ENCODE assay signal across 11 cellular contexts in the genomic region with DNA sequence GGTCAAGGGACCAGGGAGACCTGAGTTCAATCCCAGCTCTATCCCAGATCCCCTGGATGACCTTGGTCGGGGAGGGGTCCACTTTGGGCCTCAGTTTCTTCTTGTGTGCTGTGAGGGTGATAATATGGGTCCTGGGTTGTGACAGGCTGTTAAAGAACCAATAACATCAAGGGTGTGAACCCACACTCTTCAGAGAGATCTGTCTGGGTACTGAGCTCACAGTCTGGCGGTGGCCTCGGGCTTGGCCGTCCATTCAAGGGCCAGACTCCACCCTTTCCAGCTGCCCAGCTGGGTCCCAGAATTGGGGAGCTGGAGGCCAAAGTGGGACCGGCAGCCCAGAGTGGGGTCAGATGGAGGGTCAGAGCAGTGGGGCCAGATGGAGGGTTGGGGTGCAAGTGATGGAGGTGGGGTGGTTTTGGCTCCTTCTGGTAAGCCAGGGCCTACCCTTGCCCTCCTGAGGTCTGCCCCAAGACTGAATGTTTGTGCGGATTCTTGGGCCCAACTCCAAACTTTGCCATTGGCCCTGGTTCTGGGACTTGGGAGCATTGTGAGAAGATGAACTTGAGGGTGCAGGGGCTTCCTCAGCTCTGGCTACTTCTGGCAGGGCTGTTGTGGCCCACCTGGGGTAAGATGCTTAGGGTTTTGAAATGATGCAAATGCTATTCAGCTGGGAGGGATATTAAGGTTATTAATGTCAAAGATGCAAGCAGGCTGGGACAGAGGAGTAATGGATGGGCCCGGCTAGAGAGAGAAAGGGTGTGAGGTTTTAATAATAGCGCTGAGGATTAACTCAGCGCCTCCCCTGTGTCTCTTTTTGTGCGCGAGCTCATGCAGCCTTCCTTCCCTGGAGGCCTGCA. TPM values are rescaled to one million over a fixed set of nuclear protein-coding genes. Genes with fewer than 3 reads are reported as not detected.
DNase-seq lines count a peak whose midpoint lies in the region; ATAC-seq and TF ChIP-seq lines count a peak whose summit lies in the region.
"Had no signal": no experiment of that assay in that cellular context is flagged by ENCODE, and none has a peak within 500 bp of the region (broad histone marks: within the 10 kb centered on the region; RNA-seq: fewer than 3 reads in every experiment).

No MANE protein-coding gene starts in this region.

- in situ Hi-C loops in brain microvascular endothelial cell (cut with HindIII; ENCODE audit: low pct_ligation_motif_present, low sequenced_read_pairs) = no loop called here

- no peak for TF ChIP-seq POLR2A in stomach (IDR thresholded peaks at IDR 0.05)

- DNase-seq in brain microvascular endothelial cell (no peak), stomach (no peak), dermis blood vessel endothelial cell (no peak), NK-92 (lab: John Stamatoyannopoulos, UW; ENCODE audit: unreplicated experiment) (no peak), left lung (no peak)
- no peak for DNase-seq in stimulated activated CD4-positive, alpha-beta T cell treated with anti-CD3 and anti-CD28 coated beads, Interleukin-15, amount 100 ng/mL, for 24 hours
- DNase-seq: central memory CD4-positive, alpha-beta T cell; kidney glomerular epithelial cell; NCI-H774 had no signal

- H3K27ac ChIP-seq in HUES48 (ENCODE audit: low read depth, low read length) (no peak overlapping the region), brain microvascular endothelial cell (no peak overlapping the region), layer of hippocampus (ENCODE audit: low read depth, low read length) (peak overlapping the region; percentile 89), stomach (peak overlapping the region in 4 of 5 donors; percentile 8 to 86 (median 49)), left lung (no peak overlapping the region)

- H3K36me3 ChIP-seq in HUES48 (ENCODE audit: control insufficient read depth, insufficient read depth, low read length) = no peaks in the 10 kb centered on the region
- H3K36me3 ChIP-seq in brain microvascular endothelial cell (replicated peaks) = no peaks in the 10 kb centered on the region
- H3K36me3 ChIP-seq in stomach = no peaks in the 10 kb centered on the region
- H3K36me3 ChIP-seq in left lung = no peaks in the 10 kb centered on the region

- TF ChIP-seq EP300 in stomach (IDR thresholded peaks at IDR 0.05) = no peak

- intact Hi-C loops in stomach (cut with DNase I; ENCODE audit: low total_unique reads) = no loop called here
- intact Hi-C loops in left lung (cut with DNase I) = no loop called here

- H3K9me3 ChIP-seq in HUES48 (ENCODE audit: control insufficient read depth, insufficient read depth, low read length) (no peaks in the 10 kb centered on the region), stomach (no peaks in the 10 kb centered on the region), left lung (no peaks in the 10 kb centered on the region)

- H3K4me3 ChIP-seq in HUES48 (ENCODE audit: low read depth, low read length) = peak overlapping the region; percentile 68; the same call in 1 of the 2 replicates
- peak overlapping the region; percentile 55 for H3K4me3 ChIP-seq in brain microvascular endothelial cell (ENCODE audit: low read depth, low read length)
- peak overlapping the region; percentile 56 to 79 (median 62) for H3K4me3 ChIP-seq in stomach
- no peak overlapping the region for H3K4me3 ChIP-seq in left lung

- no peak for TF ChIP-seq CTCF in brain microvascular endothelial cell (IDR thresholded peaks at IDR 0.05; ENCODE audit: low read depth, low read length, missing control alignments)
- TF ChIP-seq CTCF in stomach (IDR thresholded peaks at IDR 0.05) = no peak
- no peak for TF ChIP-seq CTCF in left lung (IDR thresholded peaks at IDR 0.05)

- WGBS in stomach, 5 donors = 75 to 90% (median 82%) methylated on average over 11 of the region's 11 CpGs

- H3K9ac ChIP-seq in HUES48 (ENCODE audit: low read depth, low read length) = no peak overlapping the region

- H3K4me1 ChIP-seq in HUES48 (ENCODE audit: control insufficient read depth, insufficient read depth, low read length) = peaks cover 31% of the 10 kb centered on the region
- H3K4me1 ChIP-seq in stomach = peaks cover 13 to 32% (median 26%) of the 10 kb centered on the region in 4 donors
- H3K4me1 ChIP-seq in left lung = peaks cover 6 to 22% of the 10 kb centered on the region in 2 donors

- ATAC-seq in left lung = no peak

- H3K27me3 ChIP-seq in HUES48 (ENCODE audit: control insufficient read depth, insufficient read depth, low read length) (peaks cover 46% of the 10 kb centered on the region), brain microvascular endothelial cell (replicated peaks) (no peaks in the 10 kb centered on the region), layer of hippocampus (ENCODE audit: control insufficient read depth, insufficient read depth, low read length) (no peaks in the 10 kb centered on the region), stomach (peaks cover 0 to 51% (median 33%) of the 10 kb centered on the region in 3 donors), left lung (peaks cover 9 to 61% of the 10 kb centered on the region in 2 donors)

RNA-seq across cellular contexts. Expression of a gene that starts 1.5 kb away (rescaled TPM):
- 1 to 10 TPM in 3 of 5 donors, under 1 TPM in 1, not detected in 1; 0.89 to 2.8 (median 1.7) TPM for total RNA-seq in stomach
- 1 to 10 TPM; 1.2 to 3.7 (median 3.2) TPM for polyA plus RNA-seq in stomach
- total RNA-seq in dermis blood vessel endothelial cell = 1.0 and 1.4 TPM in 2 replicates
- total RNA-seq in left lung = 1 to 10 TPM; 3.0 to 3.5 TPM

Comparison
In these comparisons a context has a peak if more than half of its experiments do, and no peak if none do; other contexts are left out.
1. H3K27ac ChIP-seq: peak in layer of hippocampus (single experiment) and stomach (4 of 5); none in HUES48 (single experiment), brain microvascular endothelial cell (single experiment) and left lung (0 of 2).
2. H3K4me3 ChIP-seq: peak in HUES48 (single experiment), brain microvascular endothelial cell (single experiment) and stomach (4 of 4); none in left lung (0 of 2).